In the genomic region with DNA sequence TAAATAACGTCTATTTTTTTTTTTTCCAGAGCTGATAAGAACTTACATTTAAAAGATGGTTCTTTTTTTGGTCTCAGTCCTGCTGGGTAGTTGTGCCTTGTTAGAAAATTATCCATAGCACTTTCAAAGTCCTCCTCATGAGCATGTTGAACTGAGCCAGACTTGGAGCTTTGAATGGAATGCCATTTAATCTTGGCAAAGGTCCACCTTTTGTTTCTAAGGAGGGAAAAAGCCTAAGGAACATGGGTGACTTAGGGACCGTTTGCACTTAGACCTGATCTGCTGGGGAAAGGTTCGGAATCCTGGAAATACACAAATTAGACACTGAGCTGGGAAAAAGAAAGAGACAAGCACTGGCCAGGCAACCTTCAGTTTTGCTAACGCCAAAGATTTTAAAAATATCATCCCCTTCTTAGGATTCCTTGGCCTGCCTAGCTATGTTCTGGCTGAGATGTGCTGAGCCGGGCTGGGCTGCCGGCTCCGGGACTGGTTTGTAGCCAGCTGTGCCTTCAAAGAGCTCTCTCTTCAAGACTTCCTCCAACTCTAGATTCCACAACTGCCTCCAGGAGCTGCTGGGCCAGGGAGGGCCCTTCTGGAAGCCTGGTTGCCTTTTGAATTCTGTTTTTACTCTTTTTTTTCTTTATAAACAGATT, we compare ENCODE assay signal across 9 cellular contexts.
DNase-seq lines count a peak whose midpoint lies in the region; ATAC-seq and TF ChIP-seq lines count a peak whose summit lies in the region.
"Had no signal": no experiment of that assay in that cellular context is flagged by ENCODE, and none has a peak within 500 bp of the region (broad histone marks: within the 10 kb centered on the region; RNA-seq: fewer than 3 reads in every experiment).

No MANE protein-coding gene starts in this region.

- H3K36me3 ChIP-seq in esophagus (ENCODE audit: control insufficient read depth in 2 of 2, insufficient read depth in 2 of 2, low read length in 1 of 2) (no peaks in the 10 kb centered on the region), muscle layer of duodenum (ENCODE audit: control insufficient read depth in 1 of 2, insufficient read depth in 2 of 2, low read length in 2 of 2) (no peaks in the 10 kb centered on the region), tibial artery (no peaks in the 10 kb centered on the region)

- TF ChIP-seq CTCF in tibial artery (IDR thresholded peaks at IDR 0.05), result no peak

- WGBS in esophagus, 2 donors, result 30 to 52% methylated on average over 7 of the region's 7 CpGs

- H3K4me3 ChIP-seq in esophagus (ENCODE audit: low read depth in 1 of 2, low read length in 2 of 2), result no peak overlapping the region
- no peak overlapping the region for H3K4me3 ChIP-seq in muscle layer of duodenum (ENCODE audit: low read depth in 1 of 2, low read length in 2 of 2)
- H3K4me3 ChIP-seq in tibial artery, result peak overlapping the region; percentile 14 to 17

- H3K27me3 ChIP-seq in esophagus (ENCODE audit: control insufficient read depth in 1 of 2, insufficient read depth in 2 of 2, low read length in 2 of 2), result no peaks in the 10 kb centered on the region
- H3K27me3 ChIP-seq in muscle layer of duodenum (ENCODE audit: low read depth, low read length), result no peaks in the 10 kb centered on the region
- no peaks in the 10 kb centered on the region for H3K27me3 ChIP-seq in tibial artery

- H3K27ac ChIP-seq in esophagus (ENCODE audit: low read depth in 2 of 2, low read length in 1 of 2) (peak overlapping the region; percentile 23 to 38), muscle layer of duodenum (ENCODE audit: low read length) (peak overlapping the region; percentile 2), tibial artery (peak overlapping the region; percentile 33 to 74)

- H3K4me1 ChIP-seq in esophagus (ENCODE audit: control insufficient read depth in 2 of 2, insufficient read depth in 2 of 2, low read length in 1 of 2) (peaks cover 0 to 5% of the 10 kb centered on the region in 2 donors), muscle layer of duodenum (ENCODE audit: control insufficient read depth in 1 of 2, insufficient read depth in 2 of 2, low read length in 2 of 2) (peaks cover 0 to 21% of the 10 kb centered on the region in 2 donors), tibial artery (peaks cover 0 to 40% (median 24%) of the 10 kb centered on the region in 4 donors)

- H3K9me3 ChIP-seq in esophagus (ENCODE audit: control insufficient read depth in 2 of 2, insufficient read depth in 1 of 2, low read depth in 1 of 2, low read length in 1 of 2) (no peaks in the 10 kb centered on the region), muscle layer of duodenum (ENCODE audit: control insufficient read depth in 1 of 2, low read length in 2 of 2) (no peaks in the 10 kb centered on the region), tibial artery (no peaks in the 10 kb centered on the region)

- intact Hi-C loops in tibial artery (cut with DNase I; ENCODE audit: low total_unique reads), result no loop called here

- DNase-seq in NCI-H446 treated with DMSO at 0.1 percent for 48 hours (lab: John Stamatoyannopoulos, UW), result peak; percentile 47
- DNase-seq in tibial artery, result peak; percentile 49 to 82
- DNase-seq in activated naive CD4-positive, alpha-beta T cell (lab: John Stamatoyannopoulos, UW), result no peak
- DNase-seq: activated effector memory CD4-positive, alpha-beta T cell treated with Interleukin-2 at 50 U/mL for 16 hours; SIG-M5 had no signal

- ATAC-seq in HG03457 (IDR thresholded peaks at IDR 0.05; ENCODE audit: unreplicated experiment) (no peak), HG02884 (IDR thresholded peaks at IDR 0.05; ENCODE audit: unreplicated experiment) (no peak)

Comparison
In these comparisons a context has a peak if more than half of its experiments do, and no peak if none do; other contexts are left out.
1. DNase-seq: peak in NCI-H446 treated with DMSO at 0.1 percent for 48 hours (single experiment) and tibial artery (2 of 2); none in activated naive CD4-positive, alpha-beta T cell (0 of 4).
2. H3K27ac ChIP-seq: peak in every context shown above with its lines; median percentile 54 in tibial artery; 30 in esophagus; 2 in muscle layer of duodenum.
3. H3K4me3 ChIP-seq: peak in tibial artery (2 of 2); none in esophagus (0 of 2) and muscle layer of duodenum (0 of 2).